In genomic region chr14:27123162-27123561, GRCh38 we compare ENCODE assay signal across 8 cellular contexts.
"Had no signal": no experiment of that assay in that cellular context is flagged by ENCODE, and none has a peak within 500 bp of the region (broad histone marks: within the 10 kb centered on the region; RNA-seq: fewer than 3 reads in every experiment).

No MANE protein-coding gene starts in this region.

- DNase-seq: GDM1, GF-D8 had no signal

- ATAC-seq: GM12878 had no signal

- FAIRE-seq: G401.6, GM12878, GM12891, GM12892, GM18507, GM19239 had no signal

- H3K4me3 ChIP-seq: GM12878 had no signal
